ENCODE assay signal across 1 cellular context in the genomic region with DNA sequence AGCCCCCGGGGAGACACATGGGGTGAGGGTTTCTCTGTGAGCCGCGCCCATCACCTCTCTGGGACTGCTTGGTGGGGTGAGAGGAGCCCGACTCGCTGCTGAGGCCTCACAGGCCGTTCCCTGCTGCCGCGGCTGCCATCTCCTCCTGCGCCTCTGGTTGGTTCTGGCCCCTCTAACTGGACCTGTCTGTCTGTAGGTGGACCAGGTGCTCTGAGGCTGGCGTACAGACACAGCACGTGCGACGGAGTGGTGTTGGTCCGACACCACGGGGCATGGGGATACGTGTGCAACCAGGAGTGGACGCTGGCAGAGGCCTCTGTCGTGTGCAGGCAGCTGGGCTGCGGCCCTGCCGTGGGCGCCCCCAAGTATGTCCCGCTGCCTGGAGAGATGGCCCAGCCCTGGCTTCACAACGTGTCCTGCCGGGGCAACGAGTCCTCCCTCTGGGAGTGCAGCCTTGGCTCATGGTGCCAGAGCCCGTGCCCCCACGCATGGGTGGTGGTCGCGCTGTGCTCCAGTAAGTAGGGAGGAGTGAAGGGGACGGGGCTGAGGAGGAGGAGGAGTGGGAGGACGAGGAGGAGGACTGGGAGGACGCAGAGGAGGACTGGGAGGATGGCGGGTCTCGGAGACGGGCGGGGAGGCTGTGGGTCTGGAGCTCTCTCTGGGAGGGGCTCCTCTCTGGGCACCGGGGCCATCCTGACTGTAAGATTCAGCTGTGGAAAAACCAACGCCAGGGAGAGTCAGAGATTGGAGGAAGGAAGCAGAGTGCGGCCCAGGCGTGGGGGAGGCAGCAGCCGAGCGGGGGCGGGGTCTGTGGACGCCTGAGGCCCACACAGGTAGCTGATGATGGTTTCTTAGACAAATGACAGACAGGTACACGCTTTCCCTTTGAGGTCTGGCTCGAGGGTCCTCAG.
TF ChIP-seq lines count a peak whose summit lies in the region.

No MANE protein-coding gene starts in this region.

TF ChIP-seq in K562, 482 proteins besides CTCF, POLR2A, EP300 and RAD21:
- no peak for TF ChIP-seq ARHGAP35 (IDR thresholded peaks at IDR 0.05; ENCODE audit: partially characterized antibody)
- no peak for TF ChIP-seq HNRNPK (IDR thresholded peaks at IDR 0.05; ENCODE audit: low read depth, low read length, poor library complexity, severe bottlenecking)
- no peak for TF ChIP-seq NFIX (CRISPR knock-in tag; IDR thresholded peaks at IDR 0.05; ENCODE audit: low read depth)
- no peak for TF ChIP-seq ZBTB40 (IDR thresholded peaks at IDR 0.05)
- TF ChIP-seq ZBTB40 (CRISPR knock-in tag; IDR thresholded peaks at IDR 0.05), result no peak
- no peak for TF ChIP-seq SMC3 (conservative IDR thresholded peaks at IDR 0.05; ENCODE audit: insufficient read depth, low read depth, low read length)
- 0 out of 2 replicates have a peak, but pooled peaks have one; percentile 22 for TF ChIP-seq EGR1 (conservative IDR thresholded peaks at IDR 0.05)
- TF ChIP-seq ZNF583 (CRISPR knock-in tag; IDR thresholded peaks at IDR 0.05), result no peak
- TF ChIP-seq ZNF354B (CRISPR knock-in tag; IDR thresholded peaks at IDR 0.05), result no peak
- TF ChIP-seq ZNF695 (CRISPR knock-in tag; IDR thresholded peaks at IDR 0.05), result no peak
- TF ChIP-seq ETS2 (tag; IDR thresholded peaks at IDR 0.05; ENCODE audit: borderline replicate concordance, poor library complexity, severe bottlenecking), result no peak
- TF ChIP-seq ZNF263 (CRISPR knock-in tag; IDR thresholded peaks at IDR 0.05; ENCODE audit: borderline replicate concordance), result peak; percentile 91
- TF ChIP-seq HCFC1 (IDR thresholded peaks at IDR 0.05; ENCODE audit: low read depth, low read length), result no peak
- no peak for TF ChIP-seq ZZZ3 (IDR thresholded peaks at IDR 0.05)
- TF ChIP-seq POLR2AphosphoS5 (IDR thresholded peaks at IDR 0.05; ENCODE audit: control insufficient read depth, insufficient read depth, low read depth, low read length), result no peak
- TF ChIP-seq CUX1 (CRISPR knock-in tag; IDR thresholded peaks at IDR 0.05), result no peak
